In the genomic region with DNA sequence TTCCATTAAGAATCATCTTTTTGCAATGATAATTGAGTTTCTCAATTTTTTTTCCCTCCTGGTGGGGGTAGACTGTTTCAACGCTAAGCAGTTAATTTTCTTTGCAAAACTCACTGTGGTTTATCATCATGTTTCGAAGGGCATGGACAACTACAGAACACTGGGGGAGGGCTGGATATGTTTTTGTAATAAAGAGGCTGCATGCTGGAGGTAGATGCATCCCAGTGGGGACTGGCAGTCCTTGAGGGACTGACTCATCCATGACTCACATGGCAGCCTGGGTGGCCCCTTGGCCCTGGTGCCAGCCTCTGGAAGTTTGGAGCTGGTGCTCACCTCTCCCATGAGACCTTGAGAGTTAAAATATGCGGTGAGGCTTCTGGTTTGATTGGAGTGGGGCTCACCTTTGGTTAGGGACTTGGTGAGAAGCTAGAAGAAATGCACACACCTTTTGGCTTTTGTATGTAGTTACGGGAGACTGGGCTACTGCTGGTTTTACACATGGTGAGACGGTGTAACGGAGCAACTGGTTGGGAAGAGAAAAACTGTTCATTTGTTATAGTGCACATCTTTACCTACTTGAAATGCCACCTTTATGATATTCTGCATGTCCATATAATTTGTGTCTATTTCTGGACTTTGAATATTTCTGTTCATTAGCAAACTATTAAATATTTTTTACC, we compare ENCODE assay signal across 1 cellular context.
TF ChIP-seq lines count a peak whose summit lies in the region.

No MANE protein-coding gene starts in this region.

TF ChIP-seq in SK-N-SH, 30 proteins besides CTCF, POLR2A, EP300 and RAD21 (continued from another document):
- TF ChIP-seq REST (IDR thresholded peaks at IDR 0.05; ENCODE audit: low read depth, low read length) = 0 out of 2 replicates have a peak, but pooled peaks have one; percentile 13
- TF ChIP-seq SMC3 (IDR thresholded peaks at IDR 0.05; ENCODE audit: low read depth, low read length) = no peak
- TF ChIP-seq TEAD4 (IDR thresholded peaks at IDR 0.05; ENCODE audit: borderline replicate concordance, insufficient read depth) = peak; percentile 54; the same call in 1 of the 2 replicates
- peak; percentile 92 for TF ChIP-seq RXRA (IDR thresholded peaks at IDR 0.05; ENCODE audit: borderline replicate concordance, low read depth)
- TF ChIP-seq MEF2A (IDR thresholded peaks at IDR 0.05; ENCODE audit: borderline replicate concordance, low read depth) = peak; percentile 7; the same call in 1 of the 2 replicates
- no peak for TF ChIP-seq GATA2 (CRISPR knock-in tag; IDR thresholded peaks at IDR 0.05)
- peak; percentile 46; the same call in 1 of the 2 replicates for TF ChIP-seq POLR2AphosphoS5 (IDR thresholded peaks at IDR 0.05; ENCODE audit: low read depth, low read length)
- TF ChIP-seq ELF1 (IDR thresholded peaks at IDR 0.05) = no peak
- TF ChIP-seq JUND (IDR thresholded peaks at IDR 0.05) = peak; percentile 97
